9 cellular contexts compared by ENCODE assay signal in genomic region chr19:38035515-38036495, GRCh38.
DNase-seq lines count a peak whose midpoint lies in the region; ATAC-seq and TF ChIP-seq lines count a peak whose summit lies in the region.
"Had no signal": no experiment of that assay in that cellular context is flagged by ENCODE, and none has a peak within 500 bp of the region (broad histone marks: within the 10 kb centered on the region; RNA-seq: fewer than 3 reads in every experiment).

No MANE protein-coding gene starts in this region.

- no peak overlapping the region for H2BK120ac ChIP-seq in trophoblast cell (ENCODE audit: insufficient read depth, low read length, poor library complexity)

- no peak overlapping the region for H3K27ac ChIP-seq in CD4-positive, alpha-beta T cell (ENCODE audit: low read depth, low read length)
- no peak overlapping the region for H3K27ac ChIP-seq in trophoblast cell (ENCODE audit: low read depth, low read length)
- H3K27ac ChIP-seq: parathyroid adenoma had no signal

- H3K27me3 Mint-ChIP-seq in glutamatergic neuron (ENCODE audit: unreplicated experiment), result peaks cover 24% of the 10 kb centered on the region
- no peaks in the 10 kb centered on the region for H3K27me3 Mint-ChIP-seq in CD4-positive, alpha-beta T cell

- H3K9me3 Mint-ChIP-seq in glutamatergic neuron (ENCODE audit: unreplicated experiment), result peaks cover 18% of the 10 kb centered on the region
- H3K9me3 Mint-ChIP-seq in stimulated activated effector memory CD8-positive, alpha-beta T cell treated with anti-CD3 and anti-CD28 coated beads, Interleukin-12 subunit alpha, Interleukin-12 subunit beta, amount 100 ng/mL, for 72 hours, result no peaks in the 10 kb centered on the region
- no peaks in the 10 kb centered on the region for H3K9me3 Mint-ChIP-seq in CD4-positive, alpha-beta T cell

- no peaks in the 10 kb centered on the region for H3K27me3 ChIP-seq in CD4-positive, alpha-beta T cell (ENCODE audit: control insufficient read depth, insufficient read depth, low read length)
- H3K27me3 ChIP-seq in trophoblast cell (ENCODE audit: insufficient read depth, low read length), result no peaks in the 10 kb centered on the region

- no peak overlapping the region for H2AK5ac ChIP-seq in trophoblast cell (ENCODE audit: low read length)

- H3K4me1 Mint-ChIP-seq in glutamatergic neuron (ENCODE audit: low read depth, unreplicated experiment), result peaks cover 47% of the 10 kb centered on the region
- H3K4me1 Mint-ChIP-seq in stimulated activated effector memory CD8-positive, alpha-beta T cell treated with anti-CD3 and anti-CD28 coated beads, Interleukin-12 subunit alpha, Interleukin-12 subunit beta, amount 100 ng/mL, for 72 hours, result peaks cover 28% of the 10 kb centered on the region
- no peaks in the 10 kb centered on the region for H3K4me1 Mint-ChIP-seq in CD4-positive, alpha-beta T cell (ENCODE audit: low read depth)

- no peaks in the 10 kb centered on the region for H3K79me1 ChIP-seq in trophoblast cell (ENCODE audit: low read length)

- POLR2A ChIA-PET in CD4-positive, alpha-beta T cell (lab: Charles Lee), result no interaction called here
- POLR2A ChIA-PET in HEK293T (lab: Yijun Ruan, JAX), result no interaction called here

- H3K36me3 Mint-ChIP-seq in glutamatergic neuron (ENCODE audit: unreplicated experiment), result peaks cover 7% of the 10 kb centered on the region
- peaks cover 9% of the 10 kb centered on the region for H3K36me3 Mint-ChIP-seq in stimulated activated effector memory CD8-positive, alpha-beta T cell treated with anti-CD3 and anti-CD28 coated beads, Interleukin-12 subunit alpha, Interleukin-12 subunit beta, amount 100 ng/mL, for 72 hours
- peaks cover 14% of the 10 kb centered on the region for H3K36me3 Mint-ChIP-seq in CD4-positive, alpha-beta T cell (ENCODE audit: low read depth)

- H3K27ac Mint-ChIP-seq in glutamatergic neuron (ENCODE audit: unreplicated experiment), result peak overlapping the region; percentile 99
- H3K27ac Mint-ChIP-seq in stimulated activated effector memory CD8-positive, alpha-beta T cell treated with anti-CD3 and anti-CD28 coated beads, Interleukin-12 subunit alpha, Interleukin-12 subunit beta, amount 100 ng/mL, for 72 hours, result peak overlapping the region; percentile 66
- H3K27ac Mint-ChIP-seq in CD4-positive, alpha-beta T cell, result no peak overlapping the region

- no peak overlapping the region for H3K4me2 ChIP-seq in trophoblast cell (ENCODE audit: low read length)

- H3K14ac ChIP-seq in trophoblast cell (ENCODE audit: low read length), result no peak overlapping the region

- no peaks in the 10 kb centered on the region for H3K36me3 ChIP-seq in trophoblast cell (ENCODE audit: control insufficient read depth in 1 of 2, insufficient read depth in 2 of 2, low read length in 2 of 2)

- DNase-seq in NCI-H2171 treated with DMSO at 0.1 percent for 48 hours (lab: John Stamatoyannopoulos, UW) (peak; percentile 52), NCI-H2171 (lab: John Stamatoyannopoulos, UW) (no peak), RPMI7951 (ENCODE audit: low read depth) (peak; percentile 62), glutamatergic neuron (no peak), HEK293T (ENCODE audit: extremely low spot score) (no peak), trophoblast cell (no peak)
- no peak for DNase-seq in stimulated activated effector memory CD8-positive, alpha-beta T cell treated with anti-CD3 and anti-CD28 coated beads, Interleukin-12 subunit alpha, Interleukin-12 subunit beta, amount 100 ng/mL, for 72 hours (ENCODE audit: low spot score in 2 of 2)
- no peak for DNase-seq in CD4-positive, alpha-beta T cell

- no peaks in the 10 kb centered on the region for H3K9me3 ChIP-seq in CD4-positive, alpha-beta T cell (ENCODE audit: control insufficient read depth, low read length)
- H3K9me3 ChIP-seq in trophoblast cell (ENCODE audit: insufficient read depth, low read depth, low read length), result peaks cover under 1% of the 10 kb centered on the region

- H4K12ac ChIP-seq in trophoblast cell (ENCODE audit: low read depth, low read length), result no peak overlapping the region

- ATAC-seq in stimulated activated effector memory CD8-positive, alpha-beta T cell treated with anti-CD3 and anti-CD28 coated beads, Interleukin-12 subunit alpha, Interleukin-12 subunit beta, amount 100 ng/mL, for 72 hours, result no peak
- ATAC-seq in CD4-positive, alpha-beta T cell (ENCODE audit: poor library complexity), result no peak

- H2AFZ ChIP-seq in trophoblast cell (ENCODE audit: insufficient read depth, low read length, poor library complexity), result no peak overlapping the region
- H2AFZ ChIP-seq: parathyroid adenoma had no signal

- TF ChIP-seq CTCF in glutamatergic neuron (IDR thresholded peaks at IDR 0.05; ENCODE audit: partially characterized antibody, unreplicated experiment), result no peak
- no peak for TF ChIP-seq CTCF in CD4-positive, alpha-beta T cell (IDR thresholded peaks at IDR 0.05)

- no peak overlapping the region for H3K23ac ChIP-seq in trophoblast cell (ENCODE audit: low read length)

- peak overlapping the region; percentile 56 for H3K4me3 Mint-ChIP-seq in glutamatergic neuron (ENCODE audit: unreplicated experiment)
- H3K4me3 Mint-ChIP-seq in stimulated activated effector memory CD8-positive, alpha-beta T cell treated with anti-CD3 and anti-CD28 coated beads, Interleukin-12 subunit alpha, Interleukin-12 subunit beta, amount 100 ng/mL, for 72 hours, result no peak overlapping the region
- H3K4me3 Mint-ChIP-seq in CD4-positive, alpha-beta T cell, result no peak overlapping the region

- no peak overlapping the region for H4K91ac ChIP-seq in trophoblast cell (ENCODE audit: low read depth, low read length)

- H3K18ac ChIP-seq in trophoblast cell (ENCODE audit: low read length), result no peak overlapping the region

- no peak overlapping the region for H3K4me3 ChIP-seq in trophoblast cell (ENCODE audit: low read depth, low read length)

- no peaks in the 10 kb centered on the region for H3K79me2 ChIP-seq in trophoblast cell (ENCODE audit: control insufficient read depth, insufficient read depth, low read length, poor library complexity)
- H3K79me2 ChIP-seq: parathyroid adenoma had no signal

- H2BK5ac ChIP-seq in trophoblast cell (ENCODE audit: low read depth, low read length, poor library complexity), result no peak overlapping the region

- no peak overlapping the region for H2BK12ac ChIP-seq in trophoblast cell (ENCODE audit: low read length)

- H4K8ac ChIP-seq in trophoblast cell (ENCODE audit: low read depth, low read length), result no peak overlapping the region

- H3K9ac ChIP-seq in trophoblast cell (ENCODE audit: low read length), result no peak overlapping the region
- H3K9ac ChIP-seq: parathyroid adenoma had no signal

- no CpG with 5 or more reads among the region's 17 CpGs for WGBS in trophoblast cell (ENCODE audit: extremely low coverage, insufficient coverage, insufficient read length)

- intact Hi-C loops in CD4-positive, alpha-beta T cell (cut with DNase I, micrococcal nuclease), result no loop called here

- CTCF ChIA-PET in CD4-positive, alpha-beta T cell (lab: Charles Lee), result no interaction called here
- CTCF ChIA-PET in HEK293T (lab: Yijun Ruan, JAX), result no interaction called here

- peaks cover 13 to 15% of the 10 kb centered on the region in 2 experiments for H3K4me1 ChIP-seq in trophoblast cell (ENCODE audit: control insufficient read depth in 1 of 2, insufficient read depth in 2 of 2, low read length in 2 of 2)
- H3K4me1 ChIP-seq: parathyroid adenoma had no signal

- no peak overlapping the region for H3K4ac ChIP-seq in trophoblast cell (ENCODE audit: low read depth, low read length)

TF ChIP-seq in HEK293T, 16 proteins besides CTCF, POLR2A, EP300 and RAD21:
- TF ChIP-seq ZNF384 (IDR thresholded peaks at IDR 0.05) (no peak), HDGF (IDR thresholded peaks at IDR 0.05; ENCODE audit: borderline replicate concordance) (no peak), SP1 (IDR thresholded peaks at IDR 0.05) (no peak), NFRKB (IDR thresholded peaks at IDR 0.05) (no peak), CTBP1 (IDR thresholded peaks at IDR 0.05; ENCODE audit: borderline replicate concordance) (no peak), FOXM1 (IDR thresholded peaks at IDR 0.05; ENCODE audit: borderline replicate concordance) (no peak), L3MBTL2 (conservative IDR thresholded peaks at IDR 0.05) (no peak), LEF1 (IDR thresholded peaks at IDR 0.05; ENCODE audit: borderline replicate concordance) (no peak), ARNT (IDR thresholded peaks at IDR 0.05) (no peak), TARDBP (IDR thresholded peaks at IDR 0.05) (no peak), SUZ12 (IDR thresholded peaks at IDR 0.05) (no peak), FOXA1 (IDR thresholded peaks at IDR 0.05) (no peak), PKNOX1 (IDR thresholded peaks at IDR 0.05) (no peak), ELF4 (IDR thresholded peaks at IDR 0.05) (no peak)

Comparison
In these comparisons a context has a peak if more than half of its experiments do, and no peak if none do; other contexts are left out.
1. DNase-seq: peak in NCI-H2171 treated with DMSO at 0.1 percent for 48 hours (single experiment) and RPMI7951 (single experiment); none in NCI-H2171 (single experiment), glutamatergic neuron (single experiment), stimulated activated effector memory CD8-positive, alpha-beta T cell treated with anti-CD3 and anti-CD28 coated beads, Interleukin-12 subunit alpha, Interleukin-12 subunit beta, amount 100 ng/mL, for 72 hours (0 of 2), CD4-positive, alpha-beta T cell (0 of 10), HEK293T (single experiment) and trophoblast cell (0 of 2).